9 cellular contexts compared by ENCODE assay signal in the genomic region with DNA sequence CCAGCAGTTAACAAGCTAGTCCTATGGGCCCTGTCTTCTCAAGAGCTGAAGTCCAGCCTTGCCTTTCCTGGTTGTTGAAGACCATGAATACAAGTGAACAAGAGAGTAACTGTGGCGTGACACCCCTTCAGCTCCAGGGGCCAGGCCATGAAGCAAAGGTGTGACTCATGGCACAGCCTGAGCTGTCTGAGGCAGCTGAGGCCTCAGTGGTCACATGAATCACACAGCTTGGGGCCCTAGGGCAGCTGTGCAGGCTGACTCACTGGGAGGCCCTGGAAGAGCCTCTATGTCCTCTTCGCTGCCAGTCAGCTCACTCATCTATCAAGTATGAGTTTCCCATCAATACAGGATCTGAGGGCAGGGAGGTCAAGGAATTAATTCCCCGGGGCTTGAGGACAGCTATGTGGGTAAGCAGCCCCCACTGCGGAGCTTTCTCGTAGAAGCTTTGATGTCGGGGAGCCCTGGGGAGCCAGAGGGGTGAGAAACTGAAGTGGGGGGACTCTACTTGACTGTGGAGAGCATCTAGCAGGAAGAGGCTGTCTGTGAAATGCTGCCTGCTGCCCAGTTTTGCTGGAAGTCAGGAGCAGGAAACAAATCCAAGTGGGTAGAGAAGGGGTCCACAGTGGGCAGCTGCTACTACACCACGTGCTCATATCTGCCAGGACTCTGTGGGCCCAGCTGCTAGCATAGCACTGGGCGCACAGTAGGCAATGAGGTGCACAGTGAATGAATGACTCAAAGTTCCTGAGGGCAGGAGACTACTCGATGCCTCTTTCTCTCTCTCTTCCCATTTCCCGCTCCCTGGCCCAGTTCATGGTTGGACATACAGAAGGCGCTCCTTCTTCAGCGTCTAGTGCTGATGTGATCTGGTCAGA. TPM values are rescaled to one million over a fixed set of nuclear protein-coding genes. Genes with fewer than 3 reads are reported as not detected.
DNase-seq lines count a peak whose midpoint lies in the region; ATAC-seq and TF ChIP-seq lines count a peak whose summit lies in the region.
"Had no signal": no experiment of that assay in that cellular context is flagged by ENCODE, and none has a peak within 500 bp of the region (broad histone marks: within the 10 kb centered on the region; RNA-seq: fewer than 3 reads in every experiment).

No MANE protein-coding gene starts in this region.

- CTCF ChIA-PET in HCT116 (lab: Charles Lee), result interaction anchor here (0.7 to 9.7 kb wide), 16 partner anchors 12 to 210 kb away, joined by 3 to 108 read pairs (median 6); partner anchors contain the start of genes EIF6, FAM83C and UQCC1

- H3K4me3 ChIP-seq in HCT116 (replicated peaks in 1 of 2; ENCODE audit: low read depth in 1 of 2, low read length in 2 of 2) (peak overlapping the region in 1 of 2 experiments; percentile 13; a peak in 1 of 4 replicates), transverse colon (no peak overlapping the region)

- TF ChIP-seq POLR2A in HCT116 (IDR thresholded peaks at IDR 0.05; ENCODE audit: borderline replicate concordance, extremely low read depth, insufficient read depth, insufficient read length) (no peak), transverse colon (IDR thresholded peaks at IDR 0.05) (no peak)

- intact Hi-C loops in HCT116 (cut with micrococcal nuclease), result loop anchor here (2.0 kb wide), 1 partner anchor 133 kb away; the partner anchor contains the start of gene GDF5
- intact Hi-C loops in transverse colon (cut with DNase I; ENCODE audit: low total_unique reads), result loop anchor here (2.0 kb wide), 1 partner anchor 133 kb away; the partner anchor contains the start of gene GDF5

- TF ChIP-seq EP300 in transverse colon (IDR thresholded peaks at IDR 0.05; ENCODE audit: low read depth), result no peak

- BruUV-seq in HCT116 (replicated peaks; lab: Mats Ljungman, UMichigan), result no TSS peak

- TF ChIP-seq CTCF in HCT116 (IDR thresholded peaks at IDR 0.05 in 2 of 3, conservative IDR thresholded peaks at IDR 0.05 in 1 of 3; ENCODE audit: borderline replicate concordance in 1 of 3, insufficient read depth in 1 of 3, low read depth in 2 of 3, low read length in 2 of 3) (no peak), transverse colon (IDR thresholded peaks at IDR 0.05) (no peak), mesothelial cell of epicardium (IDR thresholded peaks at IDR 0.05; ENCODE audit: unreplicated experiment) (no peak)

- WGBS in transverse colon (ENCODE audit: low coverage in 1 of 2), 2 donors, result 78 to 95% methylated on average over 3 to 12 of the region's 12 CpGs

- peak overlapping the region; percentile 59 for H3K4me3 Mint-ChIP-seq in natural killer cell treated with Interleukin-12 subunit alpha and Interleukin-12 subunit beta and Interleukin-15 and Interleukin-18, amount 100 ng/mL, for 72 hours
- no peak overlapping the region for H3K4me3 Mint-ChIP-seq in mesothelial cell of epicardium
- H3K4me3 Mint-ChIP-seq: nephron had no signal

- RAD21 ChIA-PET in HCT116 (lab: Charles Lee; ENCODE audit: low non-redundant PET in 1 of 2, low total read pairs in 2 of 2, uncharacterized antibody in 2 of 2, unreplicated experiment in 2 of 2), result interaction anchor here (0.6 to 3.6 kb wide), 3 partner anchors 13 to 132 kb away, joined by 4 to 26 read pairs (median 4); no protein-coding TSS in a partner anchor

- H3K27ac ChIP-seq in HCT116 (ENCODE audit: low read depth, low read length) (peak overlapping the region; percentile 94), transverse colon (peak overlapping the region; percentile 49 to 74 (median 64))

- H3K27me3 ChIP-seq in HCT116 (ENCODE audit: insufficient read depth, low read length) (no peaks in the 10 kb centered on the region), transverse colon (no peaks in the 10 kb centered on the region)

- peak; percentile 81 for ATAC-seq in HCT116
- peak; percentile 97 to 99 for ATAC-seq in natural killer cell treated with Interleukin-12 subunit alpha and Interleukin-12 subunit beta and Interleukin-15 and Interleukin-18, amount 100 ng/mL, for 72 hours

- H3K9me2 ChIP-seq in HCT116 (ENCODE audit: insufficient read depth), result no peaks in the 10 kb centered on the region

- H3K4me1 ChIP-seq in HCT116 (ENCODE audit: control insufficient read depth in 1 of 2, insufficient read depth in 2 of 2, low read length in 2 of 2) (peaks cover 62 to 84% of the 10 kb centered on the region in 2 experiments), transverse colon (peaks cover 17 to 43% (median 28%) of the 10 kb centered on the region in 4 donors)

- no peaks in the 10 kb centered on the region for H4K20me1 ChIP-seq in HCT116 (ENCODE audit: insufficient read depth)

- no peaks in the 10 kb centered on the region for H3K27me3 Mint-ChIP-seq in natural killer cell treated with Interleukin-12 subunit alpha and Interleukin-12 subunit beta and Interleukin-15 and Interleukin-18, amount 100 ng/mL, for 72 hours
- no peaks in the 10 kb centered on the region for H3K27me3 Mint-ChIP-seq in mesothelial cell of epicardium (ENCODE audit: low read depth)

- TF ChIP-seq RAD21 in HCT116 (IDR thresholded peaks at IDR 0.05; ENCODE audit: low read depth), result no peak

- peak overlapping the region; percentile 87 to 94 for H3K27ac Mint-ChIP-seq in natural killer cell treated with Interleukin-12 subunit alpha and Interleukin-12 subunit beta and Interleukin-15 and Interleukin-18, amount 100 ng/mL, for 72 hours
- H3K27ac Mint-ChIP-seq in mesothelial cell of epicardium, result no peak overlapping the region

- DNase-seq in HCT116 (ENCODE audit: low read depth, low spot score) (peak; percentile 97), SW480 (ENCODE audit: low spot score) (peak; percentile 100), brain pericyte (ENCODE audit: low read depth, low spot score) (peak; percentile 96), transverse colon (peak; percentile 59), midbrain (lab: John Stamatoyannopoulos, UW) (no peak), mesothelial cell of epicardium (ENCODE audit: low spot score in 2 of 2, unreplicated experiment in 2 of 2) (no peak), globus pallidus (ENCODE audit: low spot score) (no peak)
- peak; percentile 83 for DNase-seq in natural killer cell treated with Interleukin-12 subunit alpha and Interleukin-12 subunit beta and Interleukin-15 and Interleukin-18, amount 100 ng/mL, for 72 hours (ENCODE audit: low spot score)

- H3K9me3 Mint-ChIP-seq in natural killer cell treated with Interleukin-12 subunit alpha and Interleukin-12 subunit beta and Interleukin-15 and Interleukin-18, amount 100 ng/mL, for 72 hours, result no peaks in the 10 kb centered on the region
- no peaks in the 10 kb centered on the region for H3K9me3 Mint-ChIP-seq in mesothelial cell of epicardium
- H3K9me3 Mint-ChIP-seq: nephron had no signal

- in situ Hi-C loops in transverse colon (cut with MboI; ENCODE audit: low pct_ligation_motif_present in 1 of 4, low pct_unique_long_range_greater_than_20kb in 1 of 4, low sequenced_read_pairs in 3 of 4), result loop anchor here in 2 of 4 donors (10.0 kb wide), 1 partner anchor 139 kb away; no protein-coding TSS in a partner anchor

- no peaks in the 10 kb centered on the region for H3K79me2 ChIP-seq in HCT116 (ENCODE audit: insufficient read depth, low read length)

- no peaks in the 10 kb centered on the region for H3K9me3 ChIP-seq in HCT116 (ENCODE audit: control insufficient read depth in 1 of 2, insufficient read depth in 1 of 2, low read depth in 1 of 2, low read length in 2 of 2)
- no peaks in the 10 kb centered on the region for H3K9me3 ChIP-seq in transverse colon

- peak overlapping the region; percentile 73 for H3K4me2 ChIP-seq in HCT116 (ENCODE audit: low read length)

- 0 out of 4 replicates have a peak, but pooled peaks cover 0 to 2% of the 10 kb centered on the region in 2 experiments for H3K36me3 ChIP-seq in HCT116 (ENCODE audit: control insufficient read depth in 1 of 2, insufficient read depth in 2 of 2, low read length in 2 of 2)
- no peaks in the 10 kb centered on the region for H3K36me3 ChIP-seq in transverse colon

- no peak overlapping the region for H2AFZ ChIP-seq in HCT116 (ENCODE audit: low read depth, low read length, poor library complexity, severe bottlenecking)

- peaks cover 26 to 35% of the 10 kb centered on the region in 2 donors for H3K4me1 Mint-ChIP-seq in natural killer cell treated with Interleukin-12 subunit alpha and Interleukin-12 subunit beta and Interleukin-15 and Interleukin-18, amount 100 ng/mL, for 72 hours (ENCODE audit: low read depth in 2 of 2)
- peaks cover 1% of the 10 kb centered on the region for H3K4me1 Mint-ChIP-seq in mesothelial cell of epicardium
- H3K4me1 Mint-ChIP-seq: nephron had no signal

- H3K36me3 Mint-ChIP-seq in natural killer cell treated with Interleukin-12 subunit alpha and Interleukin-12 subunit beta and Interleukin-15 and Interleukin-18, amount 100 ng/mL, for 72 hours, result no peaks in the 10 kb centered on the region
- H3K36me3 Mint-ChIP-seq in mesothelial cell of epicardium, result peaks cover 6% of the 10 kb centered on the region

- POLR2A ChIA-PET in HCT116 (lab: Charles Lee), result interaction anchor here (0.6 to 4.3 kb wide), 16 partner anchors 9 to 214 kb away, joined by 3 to 19 read pairs (median 4); partner anchors contain the start of genes CEP250, EIF6, MMP24OS and TRPC4AP

- H3K9ac ChIP-seq in HCT116 (ENCODE audit: low read length), result peak overlapping the region; percentile 58

TF ChIP-seq in HCT116, 20 proteins besides CTCF, POLR2A, EP300 and RAD21 (continues in another document):
- no peak for TF ChIP-seq SRF (IDR thresholded peaks at IDR 0.05; ENCODE audit: low read depth)
- peak; percentile 72 for TF ChIP-seq POLR2AphosphoS5 (IDR thresholded peaks at IDR 0.05; ENCODE audit: low read depth, low read length)

RNA-seq across cellular contexts. Expression of gene FAM83C, which starts 13.7 kb away (rescaled TPM):
- total RNA-seq in HCT116 (2021; ENCODE audit: unreplicated experiment), result not detected
- polyA plus RNA-seq in HCT116 (2012), result not detected in 2 replicates
- total RNA-seq in natural killer cell treated with Interleukin-12 subunit alpha and Interleukin-12 subunit beta and Interleukin-15 and Interleukin-18, amount 100 ng/mL, for 72 hours, result under 1 TPM in 1 of 2 donors, not detected in 1; 0.10 TPM
- total RNA-seq in transverse colon, result under 1 TPM in 1 of 4 donors, not detected in 3; 0.14 TPM
- total RNA-seq in mesothelial cell of epicardium, result 0.07 TPM in 1 of 3 replicates, not detected in the others

RNA-seq across cellular contexts. Expression of gene EIF6, which starts 21.3 kb away (rescaled TPM):
- 209 TPM for total RNA-seq in HCT116 (2021; ENCODE audit: unreplicated experiment)
- 265 and 299 TPM in 2 replicates for polyA plus RNA-seq in HCT116 (2012)
- total RNA-seq in natural killer cell treated with Interleukin-12 subunit alpha and Interleukin-12 subunit beta and Interleukin-15 and Interleukin-18, amount 100 ng/mL, for 72 hours, result 100 to 1,000 TPM; 154 to 233 TPM
- total RNA-seq in transverse colon, result 100 to 1,000 TPM in 2 of 4 donors, 10 to 100 TPM in 2; 54.9 to 168 (median 100) TPM
- total RNA-seq in mesothelial cell of epicardium, result 104 to 107 TPM (median 106 TPM) in 3 replicates

RNA-seq across cellular contexts. Expression of gene MMP24OS, which starts 28.0 kb away (rescaled TPM):
- total RNA-seq in HCT116 (2021; ENCODE audit: unreplicated experiment) (59.6 TPM), transverse colon (10 to 100 TPM; 32.4 to 81.1 (median 47.9) TPM), mesothelial cell of epicardium (61.4 to 71.9 TPM (median 66.1 TPM) in 3 replicates)
- 57.1 and 60.2 TPM in 2 replicates for polyA plus RNA-seq in HCT116 (2012)
- 10 to 100 TPM; 35.6 to 51.2 TPM for total RNA-seq in natural killer cell treated with Interleukin-12 subunit alpha and Interleukin-12 subunit beta and Interleukin-15 and Interleukin-18, amount 100 ng/mL, for 72 hours

Comparison
In these comparisons a context has a peak if more than half of its experiments do, and no peak if none do; other contexts are left out.
1. DNase-seq: peak in HCT116 (single experiment), SW480 (single experiment), brain pericyte (single experiment), natural killer cell treated with Interleukin-12 subunit alpha and Interleukin-12 subunit beta and Interleukin-15 and Interleukin-18, amount 100 ng/mL, for 72 hours (single experiment) and transverse colon (single experiment); none in midbrain (single experiment), mesothelial cell of epicardium (0 of 2) and globus pallidus (single experiment).